ENCODE assay signal across 20 cellular contexts in genomic region chr13:113952983-113953520, GRCh38. TPM values are rescaled to one million over a fixed set of nuclear protein-coding genes. Genes with fewer than 3 reads are reported as not detected.
"Had no signal": no experiment of that assay in that cellular context is flagged by ENCODE, and none has a peak within 500 bp of the region (broad histone marks: within the 10 kb centered on the region; RNA-seq: fewer than 3 reads in every experiment).

No MANE protein-coding gene starts in this region.

- H3K36me3 ChIP-seq: cardiac muscle cell, left lung, neural progenitor cell, prostate gland had no signal

- DNase-seq: cerebellar nuclear complex; dermis blood vessel endothelial cell; effector CD4-positive, alpha-beta T cell; endodermal cell; erythroblast; foreskin keratinocyte; head of caudate nucleus; hypothalamus; occipital lobe; sigmoid colon; stimulated activated CD4-positive, alpha-beta T cell treated with anti-CD3 and anti-CD28 coated beads, Interleukin-12 subunit alpha, Interleukin-12 subunit beta, amount 100 ng/mL, for 4 hours; stimulated activated naive CD4-positive, alpha-beta T cell treated with Interleukin-2 at 50 U/mL for 16 hours; trophoblast cell had no signal

- H3K9me3 ChIP-seq: left lung, pancreas, prostate gland, sigmoid colon had no signal

- H3K27ac ChIP-seq: cardiac muscle cell, foreskin keratinocyte, left lung, neural progenitor cell, pancreas, prostate gland, sigmoid colon, skin epidermis had no signal

- H3K27me3 ChIP-seq: cardiac muscle cell, foreskin keratinocyte, left lung, neural progenitor cell, pancreas, sigmoid colon had no signal

- ATAC-seq: foreskin keratinocyte; left lung; naive thymus-derived CD8-positive, alpha-beta T cell; pancreas had no signal

- H3K4me1 ChIP-seq: foreskin keratinocyte, neural progenitor cell, pancreas, prostate gland had no signal

- H3K4me3 ChIP-seq: cardiac muscle cell, left lung, neural progenitor cell, pancreas, prostate gland, sigmoid colon, skin epidermis had no signal

RNA-seq across cellular contexts. Expression of gene C13orf46, which starts 20.8 kb away (rescaled TPM):
- total RNA-seq: cardiac muscle cell, foreskin keratinocyte had no signal
